14 cellular contexts compared by ENCODE assay signal in the genomic region with DNA sequence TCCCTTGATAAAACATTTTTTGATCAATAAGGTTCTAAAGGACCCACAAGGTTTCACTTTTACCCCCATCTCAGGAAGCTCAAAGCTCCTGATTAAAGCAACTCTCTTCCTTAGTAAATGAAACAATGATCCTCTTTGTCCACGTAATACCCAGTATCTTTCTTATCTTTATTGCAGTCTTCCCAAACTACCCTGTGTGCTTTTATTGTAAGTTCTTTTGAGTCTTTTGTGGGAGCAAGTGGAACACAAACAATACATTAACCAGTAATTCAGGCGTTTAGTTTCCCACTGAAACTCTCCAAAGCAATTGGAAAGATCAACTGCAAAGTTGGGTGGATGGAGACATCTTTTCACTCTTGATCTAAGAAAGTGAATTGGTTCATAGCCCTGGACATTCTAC.
A peak's percentile ranks its signal among the peaks of the same experiment; 100 is the strongest.
DNase-seq lines count a peak whose midpoint lies in the region; ATAC-seq and TF ChIP-seq lines count a peak whose summit lies in the region.
"Had no signal": no experiment of that assay in that cellular context is flagged by ENCODE, and none has a peak within 500 bp of the region (broad histone marks: within the 10 kb centered on the region; RNA-seq: fewer than 3 reads in every experiment).

No MANE protein-coding gene starts in this region.

- DNase-seq in COLO829 (ENCODE audit: low spot score) (peak; percentile 75), SW480 (ENCODE audit: low spot score) (peak; percentile 30), foreskin melanocyte (peak; percentile 16), progenitor cell of endocrine pancreas (ENCODE audit: low spot score, unreplicated experiment) (no peak), T-helper 9 cell (no peak)
- no peak for DNase-seq in activated CD4-positive, alpha-beta T cell treated with anti-CD3 and anti-CD28 coated beads, Interleukin-2, amount 10 ng/mL, durations not matched to agents 24 days and 14 days
- DNase-seq: 8988T; AML-193; Calu3; CD4-positive, CD25-positive, alpha-beta regulatory T cell; DMS 273 treated with DMSO at 0.1 percent for 48 hours; H7 had no signal

- peaks cover 40% of the 10 kb centered on the region for H3K9me3 Mint-ChIP-seq in progenitor cell of endocrine pancreas (ENCODE audit: low read depth)
- peaks cover 10% of the 10 kb centered on the region for H3K9me3 Mint-ChIP-seq in activated CD4-positive, alpha-beta T cell treated with anti-CD3 and anti-CD28 coated beads, Interleukin-2, amount 10 ng/mL, durations not matched to agents 24 days and 14 days

- peaks cover 5% of the 10 kb centered on the region for H3K4me1 Mint-ChIP-seq in progenitor cell of endocrine pancreas (ENCODE audit: low read depth)
- H3K4me1 Mint-ChIP-seq in activated CD4-positive, alpha-beta T cell treated with anti-CD3 and anti-CD28 coated beads, Interleukin-2, amount 10 ng/mL, durations not matched to agents 24 days and 14 days = no peaks in the 10 kb centered on the region
- H3K4me1 Mint-ChIP-seq: CD4-positive, CD25-positive, alpha-beta regulatory T cell; GM23338 had no signal

- TF ChIP-seq CTCF in progenitor cell of endocrine pancreas (IDR thresholded peaks at IDR 0.05; ENCODE audit: unreplicated experiment) = no peak

- peaks cover 3% of the 10 kb centered on the region for H3K27me3 Mint-ChIP-seq in progenitor cell of endocrine pancreas
- H3K27me3 Mint-ChIP-seq in activated CD4-positive, alpha-beta T cell treated with anti-CD3 and anti-CD28 coated beads, Interleukin-2, amount 10 ng/mL, durations not matched to agents 24 days and 14 days = peaks cover 8% of the 10 kb centered on the region

- no peak for ATAC-seq in HG02588 (IDR thresholded peaks at IDR 0.05; ENCODE audit: unreplicated experiment)
- ATAC-seq: GM23338 had no signal

- intact Hi-C loops in activated CD4-positive, alpha-beta T cell treated with anti-CD3 and anti-CD28 coated beads, Interleukin-2, amount 10 ng/mL, durations not matched to agents 24 days and 14 days (cut with micrococcal nuclease) = no loop called here

- H3K27ac Mint-ChIP-seq in progenitor cell of endocrine pancreas = peak overlapping the region; percentile 25
- no peak overlapping the region for H3K27ac Mint-ChIP-seq in activated CD4-positive, alpha-beta T cell treated with anti-CD3 and anti-CD28 coated beads, Interleukin-2, amount 10 ng/mL, durations not matched to agents 24 days and 14 days
- H3K27ac Mint-ChIP-seq: CD4-positive, CD25-positive, alpha-beta regulatory T cell; GM23338 had no signal

- H3K4me3 Mint-ChIP-seq in progenitor cell of endocrine pancreas (ENCODE audit: low read depth) = no peak overlapping the region
- no peak overlapping the region for H3K4me3 Mint-ChIP-seq in activated CD4-positive, alpha-beta T cell treated with anti-CD3 and anti-CD28 coated beads, Interleukin-2, amount 10 ng/mL, durations not matched to agents 24 days and 14 days
- H3K4me3 Mint-ChIP-seq: CD4-positive, CD25-positive, alpha-beta regulatory T cell; GM23338 had no signal

- H3K36me3 Mint-ChIP-seq in progenitor cell of endocrine pancreas (ENCODE audit: insufficient read depth) = peaks cover 1% of the 10 kb centered on the region
- H3K36me3 Mint-ChIP-seq in activated CD4-positive, alpha-beta T cell treated with anti-CD3 and anti-CD28 coated beads, Interleukin-2, amount 10 ng/mL, durations not matched to agents 24 days and 14 days (ENCODE audit: low read depth) = no peaks in the 10 kb centered on the region
- H3K36me3 Mint-ChIP-seq: CD4-positive, CD25-positive, alpha-beta regulatory T cell had no signal

Comparison
In these comparisons a context has a peak if more than half of its experiments do, and no peak if none do; other contexts are left out.
1. DNase-seq: peak in COLO829 (single experiment), SW480 (single experiment) and foreskin melanocyte (single experiment); none in progenitor cell of endocrine pancreas (single experiment), activated CD4-positive, alpha-beta T cell treated with anti-CD3 and anti-CD28 coated beads, Interleukin-2, amount 10 ng/mL, durations not matched to agents 24 days and 14 days (single experiment) and T-helper 9 cell (single experiment).